Comparison of ENCODE assay signal across 22 cellular contexts in the genomic region with DNA sequence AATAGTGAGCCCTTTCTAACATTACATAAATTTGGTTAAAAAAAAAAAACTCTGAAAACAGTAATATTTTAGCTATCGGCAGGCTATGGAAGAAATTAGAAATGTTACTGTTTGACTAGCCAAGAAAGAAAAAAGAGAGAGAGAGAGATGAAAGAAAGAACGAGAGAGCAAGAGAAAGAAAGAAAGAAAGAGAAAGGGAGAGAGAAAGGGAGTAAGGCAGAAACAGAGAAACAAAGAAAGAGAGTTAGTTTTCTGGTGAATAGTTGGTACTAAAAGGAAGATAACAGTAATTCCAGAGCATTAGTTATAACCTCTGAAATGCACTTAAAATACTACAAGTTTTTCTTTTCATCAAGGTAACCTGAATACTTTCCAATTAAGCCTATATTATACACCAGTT.
A peak's percentile ranks its signal among the peaks of the same experiment; 100 is the strongest.
DNase-seq lines count a peak whose midpoint lies in the region; ATAC-seq and TF ChIP-seq lines count a peak whose summit lies in the region.
"Had no signal": no experiment of that assay in that cellular context is flagged by ENCODE, and none has a peak within 500 bp of the region (broad histone marks: within the 10 kb centered on the region; RNA-seq: fewer than 3 reads in every experiment).

No MANE protein-coding gene starts in this region.

- peaks cover 27% of the 10 kb centered on the region for H3K4me1 Mint-ChIP-seq in GM23338
- peaks cover 13% of the 10 kb centered on the region for H3K4me1 Mint-ChIP-seq in endodermal cell

- no peak overlapping the region for H3K9ac ChIP-seq in endodermal cell (ENCODE audit: extremely low read depth, low read length, poor library complexity, severe bottlenecking)

- TF ChIP-seq CTCF in GM23338 (conservative IDR thresholded peaks at IDR 0.05; ENCODE audit: low read depth in 2 of 2) (no peak), HL-60 (IDR thresholded peaks at IDR 0.05; ENCODE audit: insufficient read depth, low read length) (no peak), endodermal cell (conservative IDR thresholded peaks at IDR 0.05) (no peak), neutrophil (IDR thresholded peaks at IDR 0.05) (no peak)

- H3K9me3 ChIP-seq in endodermal cell (ENCODE audit: control insufficient read depth, low read length) (no peaks in the 10 kb centered on the region), neutrophil (no peaks in the 10 kb centered on the region)
- H3K9me3 ChIP-seq: A549, Caco-2, HAP-1, MG63, SJSA1 had no signal

- H3K36me3 Mint-ChIP-seq in GM23338 (ENCODE audit: low read depth) (peaks cover 8% of the 10 kb centered on the region; the same call in 2 of the 3 replicates), endodermal cell (ENCODE audit: low read depth) (peaks cover 40% of the 10 kb centered on the region)

- DNase-seq in GM23338 (ENCODE audit: low spot score) (no peak), HL-60 (ENCODE audit: low read depth in 1 of 2, low spot score in 1 of 2) (no peak), endodermal cell (no peak), HK-2 (ENCODE audit: unreplicated experiment) (no peak), NCI-H2196 (lab: John Stamatoyannopoulos, UW; ENCODE audit: unreplicated experiment) (no peak)
- DNase-seq: C1 segment of cervical spinal cord; Caco-2; CD8-positive, alpha-beta T cell; KG1; MG63; NCI-H1105 treated with DMSO at 0.1 percent for 48 hours; NCI-H146; NCI-H1930; NCI-H446 treated with DMSO at 0.1 percent for 48 hours; NCI-H526; PC-9 had no signal

- H3K27me3 Mint-ChIP-seq in GM23338 (ENCODE audit: insufficient read depth, low read depth, poor library complexity) (peaks cover 3% of the 10 kb centered on the region), endodermal cell (ENCODE audit: insufficient read depth) (no peaks in the 10 kb centered on the region)

- H3K27ac Mint-ChIP-seq in GM23338 (peak overlapping the region; percentile 18; the same call in 1 of the 2 replicates), endodermal cell (peak overlapping the region; percentile 82)
- H3K27ac Mint-ChIP-seq: CD8-positive, alpha-beta T cell had no signal

- H3K27ac ChIP-seq in GM23338 (ENCODE audit: low read depth) (no peak overlapping the region), HL-60 (replicated peaks) (peak overlapping the region; percentile 45), endodermal cell (ENCODE audit: low read depth, low read length) (no peak overlapping the region), neutrophil (peak overlapping the region; percentile 61)
- H3K27ac ChIP-seq: A549, PC-9, SJSA1 had no signal

- H3K27me3 ChIP-seq in GM23338 (ENCODE audit: insufficient read depth) (no peaks in the 10 kb centered on the region), HL-60 (ENCODE audit: insufficient read depth, poor library complexity, severe bottlenecking) (no peaks in the 10 kb centered on the region), endodermal cell (ENCODE audit: control insufficient read depth, insufficient read depth, low read length, poor library complexity, severe bottlenecking) (no peaks in the 10 kb centered on the region), neutrophil (no peaks in the 10 kb centered on the region)
- H3K27me3 ChIP-seq: MG63, SJSA1 had no signal

- ATAC-seq in GM23338 (no peak), HG03342 (IDR thresholded peaks at IDR 0.05; ENCODE audit: unreplicated experiment) (no peak)
- ATAC-seq: A549; CD8-positive, alpha-beta T cell; Right ventricle myocardium inferior had no signal

- H3F3A ChIP-seq in GM23338 (replicated peaks; ENCODE audit: low read depth) = no peaks in the 10 kb centered on the region

- H2AFZ ChIP-seq in GM23338 = no peak overlapping the region
- H2AFZ ChIP-seq: PC-9 had no signal

- H3K9me2 ChIP-seq in GM23338 (ENCODE audit: insufficient read depth) = no peaks in the 10 kb centered on the region

- WGBS in endodermal cell (ENCODE audit: insufficient coverage in 1 of 2, insufficient read length in 1 of 2), 2 experiments = 92% methylated on average over 2 of the region's 2 CpGs

- H3K4me3 ChIP-seq in GM23338 (no peak overlapping the region), HL-60 (replicated peaks; ENCODE audit: insufficient read depth, low read length) (no peak overlapping the region), endodermal cell (ENCODE audit: low read length) (no peak overlapping the region), neutrophil (ENCODE audit: low read depth in 1 of 2, low read length in 1 of 2) (no peak overlapping the region)
- H3K4me3 ChIP-seq: A549, HAP-1, MG63, PC-9, SJSA1 had no signal

- H3K4me1 ChIP-seq in GM23338 (ENCODE audit: insufficient read depth) (peaks cover 28% of the 10 kb centered on the region), endodermal cell (ENCODE audit: control insufficient read depth, insufficient read depth, low read length) (no peaks in the 10 kb centered on the region), neutrophil (ENCODE audit: control insufficient read depth in 1 of 2, insufficient read depth in 1 of 2, low read depth in 1 of 2, low read length in 1 of 2) (peaks cover 40 to 47% of the 10 kb centered on the region in 2 experiments)
- H3K4me1 ChIP-seq: Caco-2, HAP-1, SJSA1 had no signal

- H3K36me3 ChIP-seq in GM23338 (ENCODE audit: insufficient read depth) = no peaks in the 10 kb centered on the region
- peaks cover 40% of the 10 kb centered on the region for H3K36me3 ChIP-seq in endodermal cell (ENCODE audit: control insufficient read depth, insufficient read depth, low read length)
- no peaks in the 10 kb centered on the region for H3K36me3 ChIP-seq in neutrophil
- H3K36me3 ChIP-seq: HAP-1, SJSA1 had no signal

- no peak overlapping the region for H3K4me3 Mint-ChIP-seq in GM23338
- no peak overlapping the region for H3K4me3 Mint-ChIP-seq in endodermal cell
- H3K4me3 Mint-ChIP-seq: CD8-positive, alpha-beta T cell had no signal

- H4K20me1 ChIP-seq in GM23338 (replicated peaks; ENCODE audit: insufficient read depth) = no peaks in the 10 kb centered on the region; the same call in 1 of the 2 replicates

- H3K4me2 ChIP-seq in GM23338 = no peak overlapping the region
- H3K4me2 ChIP-seq: A549, PC-9 had no signal

- no peaks in the 10 kb centered on the region for H3K9me3 Mint-ChIP-seq in GM23338
- H3K9me3 Mint-ChIP-seq in endodermal cell = no peaks in the 10 kb centered on the region
- H3K9me3 Mint-ChIP-seq: CD8-positive, alpha-beta T cell had no signal

- no peaks in the 10 kb centered on the region for H3K79me2 ChIP-seq in GM23338 (replicated peaks; ENCODE audit: insufficient read depth)

TF ChIP-seq in GM23338, 12 proteins besides CTCF, POLR2A, EP300 and RAD21:
- no peak for TF ChIP-seq NANOG (IDR thresholded peaks at IDR 0.05; ENCODE audit: borderline replicate concordance)

Comparison
In these comparisons a context has a peak if more than half of its experiments do, and no peak if none do; other contexts are left out.
1. H3K27ac ChIP-seq: peak in HL-60 (single experiment) and neutrophil (single experiment); none in GM23338 (single experiment) and endodermal cell (single experiment).